3 cellular contexts compared by ENCODE assay signal in genomic region chr14:26004342-26004741, GRCh38.
"Had no signal": no experiment of that assay in that cellular context is flagged by ENCODE, and none has a peak within 500 bp of the region (broad histone marks: within the 10 kb centered on the region; RNA-seq: fewer than 3 reads in every experiment).

No MANE protein-coding gene starts in this region.

- H3K4me3 ChIP-seq: GM12878 had no signal

- ATAC-seq: GM12878 had no signal

- DNase-seq: GDM1, GF-D8 had no signal
